9 cellular contexts compared by ENCODE assay signal in genomic region chr14:34693228-34693939, GRCh38. TPM values are rescaled to one million over a fixed set of nuclear protein-coding genes. Genes with fewer than 3 reads are reported as not detected.
DNase-seq lines count a peak whose midpoint lies in the region; ATAC-seq and TF ChIP-seq lines count a peak whose summit lies in the region.
"Had no signal": no experiment of that assay in that cellular context is flagged by ENCODE, and none has a peak within 500 bp of the region (broad histone marks: within the 10 kb centered on the region; RNA-seq: fewer than 3 reads in every experiment).

No MANE protein-coding gene starts in this region.

- H3K79me2 ChIP-seq in hepatocyte (no peaks in the 10 kb centered on the region), smooth muscle cell (ENCODE audit: low read depth) (no peaks in the 10 kb centered on the region)

- H3K36me3 Mint-ChIP-seq in natural killer cell: no peaks in the 10 kb centered on the region
- H3K36me3 Mint-ChIP-seq in natural killer cell treated with Interleukin-12 subunit alpha and Interleukin-12 subunit beta and Interleukin-15 and Interleukin-18, amount 100 ng/mL, for 72 hours: no peaks in the 10 kb centered on the region
- no peaks in the 10 kb centered on the region for H3K36me3 Mint-ChIP-seq in activated naive CD4-positive, alpha-beta T cell treated with anti-CD3 and anti-CD28 coated beads for 36 hours (ENCODE audit: low read depth)

- no peaks in the 10 kb centered on the region for H3K9me2 ChIP-seq in hepatocyte (replicated peaks; ENCODE audit: insufficient read depth)

- H3K27ac ChIP-seq in hepatocyte (no peak overlapping the region), smooth muscle cell (ENCODE audit: low read depth) (no peak overlapping the region)
- H3K27ac ChIP-seq: SK-N-MC had no signal

- H3K9ac ChIP-seq in smooth muscle cell (ENCODE audit: low read depth): no peak overlapping the region

- TF ChIP-seq CTCF in natural killer cell (IDR thresholded peaks at IDR 0.05) (no peak), hepatocyte (IDR thresholded peaks at IDR 0.05; ENCODE audit: poor library complexity) (no peak), smooth muscle cell (IDR thresholded peaks at IDR 0.05; ENCODE audit: borderline replicate concordance, insufficient read depth, poor library complexity, severe bottlenecking) (no peak)

- H4K20me1 ChIP-seq in hepatocyte (ENCODE audit: insufficient read depth, poor library complexity, severe bottlenecking): no peaks in the 10 kb centered on the region
- H4K20me1 ChIP-seq in smooth muscle cell (ENCODE audit: low read depth): no peaks in the 10 kb centered on the region

- intact Hi-C loops in natural killer cell (cut with micrococcal nuclease): no loop called here
- intact Hi-C loops in activated naive CD4-positive, alpha-beta T cell treated with anti-CD3 and anti-CD28 coated beads for 36 hours (cut with micrococcal nuclease): no loop called here

- H3K27me3 ChIP-seq in hepatocyte (no peaks in the 10 kb centered on the region), smooth muscle cell (ENCODE audit: low read depth) (no peaks in the 10 kb centered on the region)

- WGBS in hepatocyte (ENCODE audit: low lambda C conversion rate, missing lambda C conversion rate): 60% methylated on average over 18 of the region's 18 CpGs
- 57% methylated on average over 18 of the region's 18 CpGs for WGBS in smooth muscle cell (ENCODE audit: low lambda C conversion rate)

- no peak overlapping the region for H3K4me3 ChIP-seq in hepatocyte
- H3K4me3 ChIP-seq in smooth muscle cell: peak overlapping the region; percentile 12
- H3K4me3 ChIP-seq: SK-N-MC had no signal

- ATAC-seq in natural killer cell (no peak), HG03457 (IDR thresholded peaks at IDR 0.05; ENCODE audit: unreplicated experiment) (no peak)
- no peak for ATAC-seq in natural killer cell treated with Interleukin-12 subunit alpha and Interleukin-12 subunit beta and Interleukin-15 and Interleukin-18, amount 100 ng/mL, for 72 hours

- H3K4me1 Mint-ChIP-seq in natural killer cell: peaks cover 5 to 9% of the 10 kb centered on the region in 2 donors
- peaks cover 0 to 9% of the 10 kb centered on the region in 2 donors for H3K4me1 Mint-ChIP-seq in natural killer cell treated with Interleukin-12 subunit alpha and Interleukin-12 subunit beta and Interleukin-15 and Interleukin-18, amount 100 ng/mL, for 72 hours (ENCODE audit: low read depth in 2 of 2)
- peaks cover 7% of the 10 kb centered on the region for H3K4me1 Mint-ChIP-seq in activated naive CD4-positive, alpha-beta T cell treated with anti-CD3 and anti-CD28 coated beads for 36 hours (ENCODE audit: low read depth)

- H2AFZ ChIP-seq in hepatocyte (peak overlapping the region; percentile 71), smooth muscle cell (ENCODE audit: low read depth) (peak overlapping the region; percentile 42)

- H3K27me3 Mint-ChIP-seq in natural killer cell (ENCODE audit: low read depth in 2 of 2): peaks cover 0 to 6% of the 10 kb centered on the region in 2 donors
- peaks cover 7 to 10% of the 10 kb centered on the region in 2 donors for H3K27me3 Mint-ChIP-seq in natural killer cell treated with Interleukin-12 subunit alpha and Interleukin-12 subunit beta and Interleukin-15 and Interleukin-18, amount 100 ng/mL, for 72 hours
- no peaks in the 10 kb centered on the region for H3K27me3 Mint-ChIP-seq in activated naive CD4-positive, alpha-beta T cell treated with anti-CD3 and anti-CD28 coated beads for 36 hours (ENCODE audit: low read depth)

- peak overlapping the region; percentile 35 for H3K4me3 Mint-ChIP-seq in natural killer cell
- H3K4me3 Mint-ChIP-seq in natural killer cell treated with Interleukin-12 subunit alpha and Interleukin-12 subunit beta and Interleukin-15 and Interleukin-18, amount 100 ng/mL, for 72 hours: no peak overlapping the region
- H3K4me3 Mint-ChIP-seq in activated naive CD4-positive, alpha-beta T cell treated with anti-CD3 and anti-CD28 coated beads for 36 hours: peak overlapping the region; percentile 7

- H3K4me1 ChIP-seq in hepatocyte (ENCODE audit: insufficient read depth) (peaks cover 5% of the 10 kb centered on the region), smooth muscle cell (ENCODE audit: low read depth) (no peaks in the 10 kb centered on the region)

- H3K36me3 ChIP-seq in hepatocyte (replicated peaks; ENCODE audit: insufficient read depth, low read depth) (no peaks in the 10 kb centered on the region), smooth muscle cell (ENCODE audit: low read depth) (no peaks in the 10 kb centered on the region)

- no peak overlapping the region for H3K27ac Mint-ChIP-seq in natural killer cell
- no peak overlapping the region for H3K27ac Mint-ChIP-seq in natural killer cell treated with Interleukin-12 subunit alpha and Interleukin-12 subunit beta and Interleukin-15 and Interleukin-18, amount 100 ng/mL, for 72 hours
- no peak overlapping the region for H3K27ac Mint-ChIP-seq in activated naive CD4-positive, alpha-beta T cell treated with anti-CD3 and anti-CD28 coated beads for 36 hours

- CTCF ChIA-PET in activated naive CD4-positive, alpha-beta T cell treated with anti-CD3 and anti-CD28 coated beads for 36 hours (lab: Charles Lee): interaction anchor here (0.6 to 1.6 kb wide), 4 partner anchors 21 to 114 kb away, joined by 3 to 9 read pairs (median 4); no protein-coding TSS in a partner anchor

- H3K9me3 ChIP-seq in hepatocyte (ENCODE audit: low read depth) (no peaks in the 10 kb centered on the region), smooth muscle cell (replicated peaks; ENCODE audit: low read depth) (no peaks in the 10 kb centered on the region)

- no peaks in the 10 kb centered on the region for H3K9me3 Mint-ChIP-seq in natural killer cell
- no peaks in the 10 kb centered on the region for H3K9me3 Mint-ChIP-seq in natural killer cell treated with Interleukin-12 subunit alpha and Interleukin-12 subunit beta and Interleukin-15 and Interleukin-18, amount 100 ng/mL, for 72 hours
- H3K9me3 Mint-ChIP-seq in activated naive CD4-positive, alpha-beta T cell treated with anti-CD3 and anti-CD28 coated beads for 36 hours: no peaks in the 10 kb centered on the region

- no peaks in the 10 kb centered on the region for H3F3A ChIP-seq in smooth muscle cell (ENCODE audit: low read depth)

- DNase-seq in natural killer cell: no peak
- DNase-seq in natural killer cell treated with Interleukin-12 subunit alpha and Interleukin-12 subunit beta and Interleukin-15 and Interleukin-18, amount 100 ng/mL, for 72 hours (ENCODE audit: low spot score): no peak
- peak; percentile 30 for DNase-seq in activated naive CD4-positive, alpha-beta T cell treated with anti-CD3 and anti-CD28 coated beads for 36 hours
- peak; percentile 42 for DNase-seq in hepatocyte (ENCODE audit: low spot score)
- no peak for DNase-seq in smooth muscle cell (lab: John Stamatoyannopoulos, UW; ENCODE audit: unreplicated experiment)
- DNase-seq in Kasumi-1 (lab: John Stamatoyannopoulos, UW): no peak
- DNase-seq in effector CD4-positive, alpha-beta T cell: no peak

- H3K4me2 ChIP-seq in hepatocyte (peak overlapping the region; percentile 73), smooth muscle cell (peak overlapping the region; percentile 45)

RNA-seq across cellular contexts. Expression of gene CFL2, which starts 21.0 kb away (rescaled TPM):
- 10 to 100 TPM; 22.5 to 30.3 (median 25.7) TPM for total RNA-seq in natural killer cell
- total RNA-seq in natural killer cell treated with Interleukin-12 subunit alpha and Interleukin-12 subunit beta and Interleukin-15 and Interleukin-18, amount 100 ng/mL, for 72 hours: 1 to 10 TPM; 8.6 to 8.8 TPM
- 1 to 10 TPM; 3.1 to 4.5 TPM for total RNA-seq in activated naive CD4-positive, alpha-beta T cell treated with anti-CD3 and anti-CD28 coated beads for 36 hours
- 39.5 and 43.0 TPM in 2 replicates for total RNA-seq in hepatocyte
- polyA plus RNA-seq in hepatocyte: 46.6 and 49.5 TPM in 2 replicates
- total RNA-seq in smooth muscle cell: 64.5 and 71.9 TPM in 2 replicates
- 60.8 and 71.7 TPM in 2 replicates for polyA plus RNA-seq in smooth muscle cell

Comparison
In these comparisons a context has a peak if more than half of its experiments do, and no peak if none do; other contexts are left out.
1. DNase-seq: peak in activated naive CD4-positive, alpha-beta T cell treated with anti-CD3 and anti-CD28 coated beads for 36 hours (single experiment) and hepatocyte (single experiment); none in natural killer cell (single experiment), natural killer cell treated with Interleukin-12 subunit alpha and Interleukin-12 subunit beta and Interleukin-15 and Interleukin-18, amount 100 ng/mL, for 72 hours (single experiment), smooth muscle cell (single experiment), Kasumi-1 (0 of 2) and effector CD4-positive, alpha-beta T cell (single experiment).